15 cellular contexts compared by ENCODE assay signal in genomic region chr21:25908495-25908894, GRCh38.
A peak's percentile ranks its signal among the peaks of the same experiment; 100 is the strongest.
DNase-seq lines count a peak whose midpoint lies in the region; ATAC-seq and TF ChIP-seq lines count a peak whose summit lies in the region.
"Had no signal": no experiment of that assay in that cellular context is flagged by ENCODE, and none has a peak within 500 bp of the region (broad histone marks: within the 10 kb centered on the region; RNA-seq: fewer than 3 reads in every experiment).

No MANE protein-coding gene starts in this region.

- no peaks in the 10 kb centered on the region for H3K9me3 ChIP-seq in HUES6 (ENCODE audit: control insufficient read depth, insufficient read depth, low read depth, low read length)
- H3K9me3 ChIP-seq in mesenchymal stem cell (ENCODE audit: control insufficient read depth, low read length), result no peaks in the 10 kb centered on the region
- no peaks in the 10 kb centered on the region for H3K9me3 ChIP-seq in Peyer's patch

- H3K23ac ChIP-seq in mesenchymal stem cell (ENCODE audit: low read length in 2 of 2), result no peak overlapping the region

- no peak overlapping the region for H3K4me2 ChIP-seq in mesenchymal stem cell (ENCODE audit: low read length, poor library complexity, severe bottlenecking)

- ATAC-seq in activated CD4-positive, CD25-positive, alpha-beta regulatory T cell treated with anti-CD3 and anti-CD28 coated beads, Interleukin-2, amount 50 U/mL, for 24 hours, result no peak

- no peak overlapping the region for H2BK12ac ChIP-seq in mesenchymal stem cell (ENCODE audit: low read length in 2 of 2)

- H3K9ac ChIP-seq in HUES6 (ENCODE audit: low read length) (no peak overlapping the region), mesenchymal stem cell (ENCODE audit: low read length) (peak overlapping the region; percentile 52)

- H3K27me3 ChIP-seq in HUES6 (ENCODE audit: control insufficient read depth, insufficient read depth, low read length) (no peaks in the 10 kb centered on the region), mesenchymal stem cell (ENCODE audit: control insufficient read depth in 1 of 2, insufficient read depth in 1 of 2, low read length in 2 of 2) (no peaks in the 10 kb centered on the region), Peyer's patch (no peaks in the 10 kb centered on the region)

- H2BK120ac ChIP-seq in mesenchymal stem cell (ENCODE audit: low read depth, low read length), result no peak overlapping the region

- no peak overlapping the region for H2BK5ac ChIP-seq in mesenchymal stem cell (ENCODE audit: low read depth, low read length, poor library complexity, severe bottlenecking)

- TF ChIP-seq POLR2A in Peyer's patch (IDR thresholded peaks at IDR 0.05), result no peak

- H3K18ac ChIP-seq in mesenchymal stem cell (ENCODE audit: low read depth in 1 of 2, low read length in 2 of 2), result no peak overlapping the region

- no peak overlapping the region for H2AFZ ChIP-seq in mesenchymal stem cell (ENCODE audit: low read depth, low read length)

- DNase-seq in amniotic epithelial cell (ENCODE audit: low read depth) (peak; percentile 23), mesenchymal stem cell (no peak), substantia nigra (lab: John Stamatoyannopoulos, UW) (no peak), Peyer's patch (no peak), D341Med (ENCODE audit: low spot score) (no peak)
- DNase-seq: AML-193; CD4-positive, CD25-positive, alpha-beta regulatory T cell; GOT3; IMR-90; NCI-H2029; NCI-H2171 treated with DMSO at 0.1 percent for 48 hours; NCI-H510A; SHP77 had no signal

- peaks cover 21% of the 10 kb centered on the region for H3K79me1 ChIP-seq in mesenchymal stem cell (replicated peaks; ENCODE audit: low read length, poor library complexity, severe bottlenecking)

- TF ChIP-seq CTCF in Peyer's patch (IDR thresholded peaks at IDR 0.05), result no peak

- H2BK15ac ChIP-seq in mesenchymal stem cell (ENCODE audit: low read depth, poor library complexity, severe bottlenecking), result no peak overlapping the region

- no peak overlapping the region for H3K4ac ChIP-seq in mesenchymal stem cell (ENCODE audit: low read depth in 1 of 2, low read length in 2 of 2)

- H3K14ac ChIP-seq in mesenchymal stem cell (ENCODE audit: low read length in 2 of 2), result no peak overlapping the region

- no peak overlapping the region for H2AK5ac ChIP-seq in mesenchymal stem cell (ENCODE audit: low read length, severe bottlenecking)

- WGBS in mesenchymal stem cell, result 94% methylated on average over 2 of the region's 5 CpGs

- H3K27ac ChIP-seq in HUES6 (ENCODE audit: low read depth, low read length) (0 out of 2 replicates have a peak overlapping the region, but pooled peaks have one; percentile 20), mesenchymal stem cell (ENCODE audit: low read length, poor library complexity, severe bottlenecking) (no peak overlapping the region), substantia nigra (ENCODE audit: low read depth, low read length, poor library complexity, severe bottlenecking) (peak overlapping the region; percentile 70), Peyer's patch (peak overlapping the region in 2 of 4 donors; percentile 1 to 26)

- H3K36me3 ChIP-seq in HUES6 (ENCODE audit: control insufficient read depth, insufficient read depth, low read length) (peaks cover 65% of the 10 kb centered on the region), mesenchymal stem cell (ENCODE audit: control insufficient read depth in 1 of 2, insufficient read depth in 2 of 2, low read depth in 1 of 2, low read length in 2 of 2) (peaks cover 17 to 61% of the 10 kb centered on the region in 2 experiments), Peyer's patch (no peaks in the 10 kb centered on the region)

- H3K4me3 ChIP-seq in HUES6 (ENCODE audit: low read depth, low read length), result no peak overlapping the region
- no peak overlapping the region for H3K4me3 ChIP-seq in mesenchymal stem cell (ENCODE audit: insufficient read depth in 1 of 2, low read depth in 1 of 2, low read length in 2 of 2)
- no peak overlapping the region for H3K4me3 ChIP-seq in Peyer's patch

- H4K8ac ChIP-seq in mesenchymal stem cell (ENCODE audit: low read length), result no peak overlapping the region

- H3K4me1 ChIP-seq in HUES6 (ENCODE audit: control insufficient read depth, insufficient read depth, low read length), result no peaks in the 10 kb centered on the region
- H3K4me1 ChIP-seq in mesenchymal stem cell (ENCODE audit: control insufficient read depth, insufficient read depth, low read depth, low read length), result no peaks in the 10 kb centered on the region
- H3K4me1 ChIP-seq in Peyer's patch, result peaks cover 0 to 23% (median 0%) of the 10 kb centered on the region in 4 donors

- H4K91ac ChIP-seq in mesenchymal stem cell (ENCODE audit: low read length), result no peak overlapping the region
